13 cellular contexts compared by ENCODE assay signal in genomic region chr18:48821251-48821590, GRCh38.
DNase-seq lines count a peak whose midpoint lies in the region; ATAC-seq and TF ChIP-seq lines count a peak whose summit lies in the region.
"Had no signal": no experiment of that assay in that cellular context is flagged by ENCODE, and none has a peak within 500 bp of the region (broad histone marks: within the 10 kb centered on the region; RNA-seq: fewer than 3 reads in every experiment).

No MANE protein-coding gene starts in this region.

- POLR2A ChIA-PET in PC-3 (lab: Charles Lee; ENCODE audit: unreplicated experiment) = interaction anchor here (0.6 kb wide), 1 partner anchor 12 kb away, joined by 3 read pairs; no protein-coding TSS in a partner anchor

- H3K36me3 Mint-ChIP-seq in endothelial cell (ENCODE audit: low read depth, unreplicated experiment) = peaks cover 40% of the 10 kb centered on the region

- H3K9me3 ChIP-seq in DOHH2 (ENCODE audit: control insufficient read depth, insufficient read depth, low read length) (no peaks in the 10 kb centered on the region; the same call in 1 of the 2 replicates), OCI-LY3 (ENCODE audit: insufficient read depth, low read length) (no peaks in the 10 kb centered on the region), PC-3 (ENCODE audit: low read length) (no peaks in the 10 kb centered on the region), Peyer's patch (no peaks in the 10 kb centered on the region)

- peak overlapping the region; percentile 2; the same call in 1 of the 2 replicates for H3K4me3 ChIP-seq in DOHH2 (ENCODE audit: low read length)
- peak overlapping the region; percentile 26; the same call in 1 of the 2 replicates for H3K4me3 ChIP-seq in OCI-LY3 (ENCODE audit: low read length)
- H3K4me3 ChIP-seq in PC-3 (ENCODE audit: low read length) = no peak overlapping the region
- no peak overlapping the region for H3K4me3 ChIP-seq in Peyer's patch

- H4K20me1 ChIP-seq in DOHH2 (ENCODE audit: control insufficient read depth, insufficient read depth, low read depth, low read length) (no peaks in the 10 kb centered on the region), OCI-LY3 (ENCODE audit: insufficient read depth, low read length) (peaks cover 26% of the 10 kb centered on the region; the same call in 1 of the 2 replicates), PC-3 (ENCODE audit: low read length) (no peaks in the 10 kb centered on the region)

- H3K27ac Mint-ChIP-seq in endothelial cell (ENCODE audit: unreplicated experiment) = no peak overlapping the region

- H3K9ac ChIP-seq in OCI-LY3 (ENCODE audit: low read length) (no peak overlapping the region), PC-3 (ENCODE audit: low read length) (no peak overlapping the region)

- H3K36me3 ChIP-seq in DOHH2 (ENCODE audit: control insufficient read depth, low read length) (no peaks in the 10 kb centered on the region), OCI-LY3 (replicated peaks; ENCODE audit: low read depth, low read length) (peaks cover 6% of the 10 kb centered on the region), PC-3 (ENCODE audit: low read depth, low read length) (no peaks in the 10 kb centered on the region), Peyer's patch (no peaks in the 10 kb centered on the region)

- peak overlapping the region; percentile 56 for H3K4me2 ChIP-seq in DOHH2 (ENCODE audit: low read length)
- H3K4me2 ChIP-seq in OCI-LY3 (ENCODE audit: low read length) = peak overlapping the region; percentile 59
- no peak overlapping the region for H3K4me2 ChIP-seq in PC-3 (ENCODE audit: low read length)

- peaks cover 6% of the 10 kb centered on the region; the same call in 1 of the 2 replicates for H3K27me3 ChIP-seq in DOHH2 (ENCODE audit: control insufficient read depth, low read length)
- peaks cover 13% of the 10 kb centered on the region; the same call in 1 of the 2 replicates for H3K27me3 ChIP-seq in OCI-LY3 (ENCODE audit: low read depth, low read length)
- H3K27me3 ChIP-seq in PC-3 (ENCODE audit: low read length) = no peaks in the 10 kb centered on the region
- no peaks in the 10 kb centered on the region for H3K27me3 ChIP-seq in Peyer's patch

- H3K9me2 ChIP-seq in DOHH2 (replicated peaks; ENCODE audit: control insufficient read depth, low read length) = no peaks in the 10 kb centered on the region
- H3K9me2 ChIP-seq in PC-3 (replicated peaks; ENCODE audit: low read length) = no peaks in the 10 kb centered on the region

- H3K27ac ChIP-seq in DOHH2 (ENCODE audit: low read depth, low read length) (no peak overlapping the region), OCI-LY3 (ENCODE audit: low read length) (no peak overlapping the region), PC-3 (ENCODE audit: low read length) (no peak overlapping the region), Peyer's patch (no peak overlapping the region)
- H3K27ac ChIP-seq: VCaP had no signal

- intact Hi-C loops in PC-3 (cut with micrococcal nuclease) (no loop called here), sciatic nerve (cut with DNase I) (no loop called here)

- H3F3A ChIP-seq in DOHH2 (ENCODE audit: control insufficient read depth, insufficient read depth) (no peaks in the 10 kb centered on the region), PC-3 (ENCODE audit: low read length, unreplicated experiment) (no peaks in the 10 kb centered on the region)

- DNase-seq in endothelial cell (ENCODE audit: low spot score) (no peak), PC-3 (no peak), Peyer's patch (no peak), sciatic nerve (ENCODE audit: low spot score) (no peak)
- DNase-seq: central memory CD4-positive, alpha-beta T cell; HCEC 1CT; midbrain; NCI-H446 treated with DMSO at 0.1 percent for 48 hours had no signal

- peaks cover 12% of the 10 kb centered on the region for H3K4me1 Mint-ChIP-seq in endothelial cell (ENCODE audit: unreplicated experiment)

- H3K79me2 ChIP-seq in DOHH2 (ENCODE audit: control insufficient read depth, low read length) = no peaks in the 10 kb centered on the region
- no peaks in the 10 kb centered on the region for H3K79me2 ChIP-seq in OCI-LY3 (ENCODE audit: low read length)
- H3K79me2 ChIP-seq in PC-3 (ENCODE audit: low read length) = no peaks in the 10 kb centered on the region

- TF ChIP-seq POLR2A in Peyer's patch (IDR thresholded peaks at IDR 0.05) = no peak

- TF ChIP-seq CTCF in DOHH2 (IDR thresholded peaks at IDR 0.05; ENCODE audit: low read depth, low read length, poor library complexity, severe bottlenecking) (no peak), OCI-LY3 (IDR thresholded peaks at IDR 0.05; ENCODE audit: low read depth, low read length) (peak; percentile 36; the same call in 1 of the 2 replicates), endothelial cell (IDR thresholded peaks at IDR 0.05; ENCODE audit: unreplicated experiment) (no peak), PC-3 (conservative IDR thresholded peaks at IDR 0.05; ENCODE audit: low read depth, low read length) (no peak), Peyer's patch (IDR thresholded peaks at IDR 0.05) (no peak)

- peaks cover 10% of the 10 kb centered on the region for H3K27me3 Mint-ChIP-seq in endothelial cell (ENCODE audit: unreplicated experiment)

- H3K4me1 ChIP-seq in DOHH2 (ENCODE audit: control insufficient read depth, low read length) (peaks cover 22% of the 10 kb centered on the region), OCI-LY3 (ENCODE audit: low read length) (peaks cover 19% of the 10 kb centered on the region), PC-3 (ENCODE audit: insufficient read depth, low read length) (no peaks in the 10 kb centered on the region), Peyer's patch (peaks cover 0 to 12% (median 4%) of the 10 kb centered on the region in 4 donors)

- peak overlapping the region; percentile 31 for H3K4me3 Mint-ChIP-seq in endothelial cell (ENCODE audit: unreplicated experiment)

- CTCF ChIA-PET in PC-3 (lab: Charles Lee) = no interaction called here

- ATAC-seq in GM21515 (IDR thresholded peaks at IDR 0.05; ENCODE audit: unreplicated experiment) = peak; percentile 10
- ATAC-seq in HG03469 (IDR thresholded peaks at IDR 0.05; ENCODE audit: unreplicated experiment) = no peak
- ATAC-seq in PC-3 = no peak
- no peak for ATAC-seq in sciatic nerve

- H2AFZ ChIP-seq in OCI-LY3 (ENCODE audit: low read depth, low read length) (no peak overlapping the region), PC-3 (ENCODE audit: low read length) (no peak overlapping the region)

- H3K9me3 Mint-ChIP-seq in endothelial cell (ENCODE audit: unreplicated experiment) = peaks cover 3% of the 10 kb centered on the region

- BruUV-seq in PC-3 (replicated peaks; lab: Mats Ljungman, UMichigan) = no TSS peak

Comparison
In these comparisons a context has a peak if more than half of its experiments do, and no peak if none do; other contexts are left out.
1. H3K4me3 ChIP-seq: peak in DOHH2 (single experiment) and OCI-LY3 (single experiment); none in PC-3 (single experiment) and Peyer's patch (0 of 4).